ENCODE assay signal across 9 cellular contexts in the genomic region with DNA sequence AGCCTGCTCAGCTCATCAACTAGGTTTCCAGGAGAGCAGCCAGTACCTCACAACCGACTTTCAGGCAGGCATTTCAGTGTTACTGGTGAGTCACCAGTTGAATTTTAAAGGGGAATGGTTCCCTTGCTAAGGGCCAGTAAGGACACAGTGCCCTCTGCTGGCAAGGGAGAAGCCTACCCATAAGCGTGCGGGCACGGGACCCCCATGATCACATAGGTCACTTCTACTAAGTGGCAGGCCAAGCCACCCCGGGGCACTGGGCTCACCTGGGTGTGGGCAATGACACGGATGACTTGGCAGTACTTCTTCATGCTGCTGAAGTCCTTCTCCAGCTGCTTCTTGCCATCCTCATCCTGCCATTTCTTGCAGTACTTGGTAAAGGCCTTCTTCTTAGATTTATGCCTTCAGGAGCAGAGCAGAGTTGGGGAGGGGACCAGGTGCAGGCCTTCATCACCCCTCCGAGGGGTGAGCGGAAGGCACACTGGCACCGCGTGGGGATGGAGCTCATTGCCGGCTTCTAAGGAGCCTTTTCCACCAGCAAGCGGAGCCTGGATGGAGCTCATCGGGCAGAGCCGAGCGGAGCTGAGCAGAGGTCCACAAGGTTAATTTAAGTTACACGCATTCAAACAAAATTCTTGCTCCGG. TPM values are rescaled to one million over a fixed set of nuclear protein-coding genes. Genes with fewer than 3 reads are reported as not detected.
DNase-seq lines count a peak whose midpoint lies in the region; ATAC-seq, FAIRE-seq and TF ChIP-seq lines count a peak whose summit lies in the region.
"Had no signal": no experiment of that assay in that cellular context is flagged by ENCODE, and none has a peak within 500 bp of the region (broad histone marks: within the 10 kb centered on the region; RNA-seq: fewer than 3 reads in every experiment).

No MANE protein-coding gene starts in this region.

- DNase-seq in Caki2 (ENCODE audit: low read depth) (peak; percentile 93), KBM-7 (peak; percentile 85), SK-N-MC (ENCODE audit: low read depth, low spot score) (no peak), globus pallidus (ENCODE audit: low spot score) (peak; percentile 76), pancreas (peak; percentile 81 to 88 (median 83)), tibial artery (peak; percentile 60 to 84)
- peak; percentile 85 for DNase-seq in activated naive CD4-positive, alpha-beta T cell treated with anti-CD3 and anti-CD28 coated beads, Interleukin-2, amount 10 ng/mL, durations not matched to agents 7 days and 5 days

- H3K9me3 Mint-ChIP-seq in activated naive CD4-positive, alpha-beta T cell treated with anti-CD3 and anti-CD28 coated beads, Interleukin-2, amount 10 ng/mL, durations not matched to agents 7 days and 5 days, result no peaks in the 10 kb centered on the region

- no peak for FAIRE-seq in pancreas (lab: Jason Lieb, UNC)
- FAIRE-seq: endometrium had no signal

- 22 to 29% methylated on average over 17 of the region's 17 CpGs for WGBS in pancreas, 2 donors

- no peaks in the 10 kb centered on the region for H3K9me3 ChIP-seq in SK-N-MC (ENCODE audit: low read depth, low read length)
- H3K9me3 ChIP-seq in pancreas, result no peaks in the 10 kb centered on the region
- H3K9me3 ChIP-seq in tibial artery, result no peaks in the 10 kb centered on the region

- peaks cover 77% of the 10 kb centered on the region for H3K36me3 ChIP-seq in SK-N-MC (ENCODE audit: insufficient read depth, low read length)
- H3K36me3 ChIP-seq in pancreas, result peaks cover 24 to 56% (median 39%) of the 10 kb centered on the region in 3 donors
- H3K36me3 ChIP-seq in tibial artery, result peaks cover 66 to 67% (median 67%) of the 10 kb centered on the region in 3 donors

- peak overlapping the region; percentile 100 for H3K9ac ChIP-seq in SK-N-MC (ENCODE audit: insufficient read length)

- in situ Hi-C loops in Caki2 (cut with HindIII; ENCODE audit: low pct_unique_long_range_greater_than_20kb, low sequenced_read_pairs), result no loop called here
- in situ Hi-C loops in KBM-7 (cut with MboI; ENCODE audit: low pct_unique_long_range_greater_than_20kb, low sequenced_read_pairs), result no loop called here

- H3K27me3 Mint-ChIP-seq in activated naive CD4-positive, alpha-beta T cell treated with anti-CD3 and anti-CD28 coated beads, Interleukin-2, amount 10 ng/mL, durations not matched to agents 7 days and 5 days, result peaks cover 4% of the 10 kb centered on the region

- peak overlapping the region; percentile 99 for H3K27ac ChIP-seq in SK-N-MC
- peak overlapping the region in 3 of 4 donors; percentile 44 to 100 (median 98) for H3K27ac ChIP-seq in pancreas
- peak overlapping the region in 1 of 2 donors; percentile 48 for H3K27ac ChIP-seq in tibial artery

- H3K27ac Mint-ChIP-seq in activated naive CD4-positive, alpha-beta T cell treated with anti-CD3 and anti-CD28 coated beads, Interleukin-2, amount 10 ng/mL, durations not matched to agents 7 days and 5 days, result peak overlapping the region; percentile 78

- H3K4me1 ChIP-seq in pancreas (peaks cover 0 to 33% (median 29%) of the 10 kb centered on the region in 3 donors), tibial artery (peaks cover 0 to 50% (median 32%) of the 10 kb centered on the region in 4 donors)

- CTCF ChIA-PET in activated naive CD4-positive, alpha-beta T cell treated with anti-CD3 and anti-CD28 coated beads, Interleukin-2, amount 10 ng/mL, durations not matched to agents 7 days and 5 days (lab: Charles Lee), result interaction anchor here (0.8 to 7.6 kb wide), 23 partner anchors 9 to 549 kb away, joined by 3 to 91 read pairs (median 5); partner anchors contain the start of gene TAB1

- no peaks in the 10 kb centered on the region for H3K27me3 ChIP-seq in pancreas
- no peaks in the 10 kb centered on the region for H3K27me3 ChIP-seq in tibial artery

- TF ChIP-seq CTCF in pancreas (IDR thresholded peaks at IDR 0.05) (peak; percentile 71 to 81 (median 76)), tibial artery (IDR thresholded peaks at IDR 0.05) (peak; percentile 76 to 88)

- intact Hi-C loops in pancreas (cut with DNase I) (loop anchor here in 1 of 3 donors (10.0 kb wide), 1 partner anchor 208 kb away; the partner anchor contains the start of gene ATF4), tibial artery (cut with DNase I; ENCODE audit: low total_unique reads) (loop anchor here (5.0 kb wide), 1 partner anchor 211 kb away; no protein-coding TSS in a partner anchor)

- H3K4me3 Mint-ChIP-seq in activated naive CD4-positive, alpha-beta T cell treated with anti-CD3 and anti-CD28 coated beads, Interleukin-2, amount 10 ng/mL, durations not matched to agents 7 days and 5 days, result peak overlapping the region; percentile 92

- H3K36me3 Mint-ChIP-seq in activated naive CD4-positive, alpha-beta T cell treated with anti-CD3 and anti-CD28 coated beads, Interleukin-2, amount 10 ng/mL, durations not matched to agents 7 days and 5 days, result peaks cover 71% of the 10 kb centered on the region

- H3K4me3 ChIP-seq in SK-N-MC (peak overlapping the region; percentile 92), pancreas (peak overlapping the region; percentile 7 to 82 (median 64)), tibial artery (peak overlapping the region in 1 of 2 donors; percentile 6)

- peak; percentile 42 to 60 (median 52) for ATAC-seq in pancreas
- ATAC-seq in HG03108 (IDR thresholded peaks at IDR 0.05; ENCODE audit: unreplicated experiment), result no peak

- peaks cover 51% of the 10 kb centered on the region for H3K4me1 Mint-ChIP-seq in activated naive CD4-positive, alpha-beta T cell treated with anti-CD3 and anti-CD28 coated beads, Interleukin-2, amount 10 ng/mL, durations not matched to agents 7 days and 5 days

RNA-seq across cellular contexts. Expression of gene RPL3, which starts 2.9 kb away (rescaled TPM):
- total RNA-seq in Caki2 (2014; rRNA removed; shearing (Covaris generic); ENCODE audit: low replicate concordance), result 5,144 and 5,940 TPM in 2 replicates
- total RNA-seq in pancreas, result 1,000 to 10,000 TPM; 1,199 to 2,601 (median 1,706) TPM
- 1,000 to 10,000 TPM; 1,506 to 2,659 TPM for polyA plus RNA-seq in pancreas

RNA-seq across cellular contexts. Expression of gene SYNGR1, which starts 33.2 kb away (rescaled TPM):
- 33.7 and 47.8 TPM in 2 replicates for total RNA-seq in Caki2 (2014; rRNA removed; shearing (Covaris generic); ENCODE audit: low replicate concordance)
- 10 to 100 TPM; 12.2 to 26.8 (median 15.7) TPM for total RNA-seq in pancreas
- 10 to 100 TPM; 18.0 to 19.3 TPM for polyA plus RNA-seq in pancreas
